10 cellular contexts compared by ENCODE assay signal in genomic region chr14:100586153-100586519, GRCh38. TPM values are rescaled to one million over a fixed set of nuclear protein-coding genes. Genes with fewer than 3 reads are reported as not detected.
DNase-seq lines count a peak whose midpoint lies in the region; ATAC-seq, FAIRE-seq and TF ChIP-seq lines count a peak whose summit lies in the region.
"Had no signal": no experiment of that assay in that cellular context is flagged by ENCODE, and none has a peak within 500 bp of the region (broad histone marks: within the 10 kb centered on the region; RNA-seq: fewer than 3 reads in every experiment).

No MANE protein-coding gene starts in this region.

- TF ChIP-seq RAD21 in HepG2 (CRISPR knock-in tag; IDR thresholded peaks at IDR 0.05) = no peak

- peak overlapping the region; percentile 42 for H3K27ac Mint-ChIP-seq in activated naive CD4-positive, alpha-beta T cell treated with anti-CD3 and anti-CD28 coated beads for 36 hours
- H3K27ac Mint-ChIP-seq in type B pancreatic cell = no peak overlapping the region
- H3K27ac Mint-ChIP-seq: activated B cell treated with CpG ODN at 0.5 μM for 24 hours had no signal

- H3K4me2 ChIP-seq in mammary epithelial cell (ENCODE audit: insufficient read depth, low read depth, low read length) = peak overlapping the region; percentile 83
- H3K4me2 ChIP-seq in HepG2 (ENCODE audit: low read depth, low read length) = peak overlapping the region; percentile 18; the same call in 1 of the 2 replicates

- peak overlapping the region; percentile 76 for H3K4me3 Mint-ChIP-seq in activated naive CD4-positive, alpha-beta T cell treated with anti-CD3 and anti-CD28 coated beads for 36 hours
- H3K4me3 Mint-ChIP-seq in type B pancreatic cell = peak overlapping the region; percentile 73
- H3K4me3 Mint-ChIP-seq: activated B cell treated with CpG ODN at 0.5 μM for 24 hours had no signal

- H3K27me3 ChIP-seq in mammary epithelial cell (ENCODE audit: insufficient read depth, low read length) = no peaks in the 10 kb centered on the region
- peaks cover 5 to 73% of the 10 kb centered on the region in 2 experiments for H3K27me3 ChIP-seq in HepG2 (ENCODE audit: control insufficient read depth in 1 of 2, insufficient read depth in 2 of 2, low read length in 2 of 2)

- H3K4me1 Mint-ChIP-seq in activated naive CD4-positive, alpha-beta T cell treated with anti-CD3 and anti-CD28 coated beads for 36 hours (ENCODE audit: low read depth) = no peaks in the 10 kb centered on the region
- H3K4me1 Mint-ChIP-seq in type B pancreatic cell (ENCODE audit: unreplicated experiment) = no peaks in the 10 kb centered on the region
- H3K4me1 Mint-ChIP-seq: activated B cell treated with CpG ODN at 0.5 μM for 24 hours had no signal

- H3K9ac ChIP-seq in mammary epithelial cell (ENCODE audit: insufficient read depth, low read length) (peak overlapping the region; percentile 0), HepG2 (ENCODE audit: insufficient read depth, low read depth, low read length) (no peak overlapping the region)

- dilution Hi-C loops in mammary epithelial cell (cut with HindIII; ENCODE audit: low sequenced_read_pairs) = no loop called here

- BruUV-seq in mammary epithelial cell (replicated peaks; lab: Mats Ljungman, UMichigan) (no TSS peak), HepG2 (replicated peaks; lab: Mats Ljungman, UMichigan) (no TSS peak)

- H3K9me3 ChIP-seq in mammary epithelial cell (replicated peaks; ENCODE audit: insufficient read depth, low read length) = no peaks in the 10 kb centered on the region
- no peaks in the 10 kb centered on the region for H3K9me3 ChIP-seq in HepG2 (ENCODE audit: low read length)

- CTCF ChIA-PET in activated naive CD4-positive, alpha-beta T cell treated with anti-CD3 and anti-CD28 coated beads for 36 hours (lab: Charles Lee) = no interaction called here
- CTCF ChIA-PET in mammary epithelial cell (lab: Charles Lee; ENCODE audit: low non-redundant PET) (no interaction called here), HepG2 (lab: Yijun Ruan, JAX; ENCODE audit: low intra/inter-chr PET ratio, low total read pairs) (no interaction called here)

- no peaks in the 10 kb centered on the region for H3K79me2 ChIP-seq in mammary epithelial cell (ENCODE audit: insufficient read depth, low read length)
- H3K79me2 ChIP-seq in HepG2 (ENCODE audit: insufficient read depth, low read length) = no peaks in the 10 kb centered on the region

- 0% methylated on average over 1 of the region's 16 CpGs for WGBS in mammary epithelial cell (ENCODE audit: low coverage, missing lambda C conversion rate)
- WGBS in HepG2 (ENCODE audit: low lambda C conversion rate) = no CpG with 5 or more reads among the region's 16 CpGs

- H3K27me3 Mint-ChIP-seq in activated naive CD4-positive, alpha-beta T cell treated with anti-CD3 and anti-CD28 coated beads for 36 hours (ENCODE audit: low read depth) = peaks cover 16% of the 10 kb centered on the region
- peaks cover 58% of the 10 kb centered on the region for H3K27me3 Mint-ChIP-seq in type B pancreatic cell

- in situ Hi-C loops in mammary epithelial cell (cut with MboI; ENCODE audit: low sequenced_read_pairs in 2 of 2) (no loop called here), HepG2 (cut with HindIII; ENCODE audit: extremely low pct_ligation_motif_present, low pct_unique_long_range_greater_than_20kb) (no loop called here)

- H3K36me3 Mint-ChIP-seq in activated naive CD4-positive, alpha-beta T cell treated with anti-CD3 and anti-CD28 coated beads for 36 hours (ENCODE audit: low read depth) = no peaks in the 10 kb centered on the region
- H3K36me3 Mint-ChIP-seq in type B pancreatic cell = no peaks in the 10 kb centered on the region

- no peak overlapping the region for H3K27ac ChIP-seq in mammary epithelial cell (ENCODE audit: insufficient read depth, low read depth, low read length)
- H3K27ac ChIP-seq in HepG2 (ENCODE audit: extremely low read length, insufficient read depth, low read length) = no peak overlapping the region

- ATAC-seq in HepG2 = no peak; the same call in 2 of the 3 replicates
- no peak for ATAC-seq in GM19397 (IDR thresholded peaks at IDR 0.05; ENCODE audit: unreplicated experiment)
- no peak for ATAC-seq in HG02571 (IDR thresholded peaks at IDR 0.05; ENCODE audit: unreplicated experiment)

- TF ChIP-seq POLR2A in HepG2 (IDR thresholded peaks at IDR 0.05; ENCODE audit: insufficient read depth in 1 of 2, low read depth in 2 of 2, low read length in 2 of 2) = no peak

- TF ChIP-seq EP300 in HepG2 (IDR thresholded peaks at IDR 0.05; ENCODE audit: low read depth in 2 of 2, low read length in 2 of 2) (no peak), HepG2 (CRISPR knock-in tag; IDR thresholded peaks at IDR 0.05; ENCODE audit: borderline replicate concordance) (no peak)

- no peak for FAIRE-seq in HepG2 (lab: Jason Lieb, UNC)

- no peaks in the 10 kb centered on the region for H3K9me3 Mint-ChIP-seq in activated naive CD4-positive, alpha-beta T cell treated with anti-CD3 and anti-CD28 coated beads for 36 hours
- no peaks in the 10 kb centered on the region for H3K9me3 Mint-ChIP-seq in type B pancreatic cell
- H3K9me3 Mint-ChIP-seq: activated B cell treated with CpG ODN at 0.5 μM for 24 hours had no signal

- no peak for DNase-seq in activated naive CD4-positive, alpha-beta T cell treated with anti-CD3 and anti-CD28 coated beads for 36 hours
- no peak for DNase-seq in activated naive CD4-positive, alpha-beta T cell (lab: John Stamatoyannopoulos, UW)
- DNase-seq in mammary epithelial cell (no peak), HepG2 (ENCODE audit: low spot score) (no peak), type B pancreatic cell (ENCODE audit: extremely low spot score, unreplicated experiment) (no peak), NCI-H345 treated with DMSO at 0.1 percent for 48 hours (lab: John Stamatoyannopoulos, UW; ENCODE audit: unreplicated experiment) (no peak)
- DNase-seq: activated B cell treated with CpG ODN at 0.5 μM for 24 hours had no signal

- H2AFZ ChIP-seq in mammary epithelial cell (ENCODE audit: low read depth, low read length) (peak overlapping the region; percentile 83), HepG2 (ENCODE audit: low read length) (no peak overlapping the region)

- H3K36me3 ChIP-seq in mammary epithelial cell (ENCODE audit: insufficient read depth, low read length) (no peaks in the 10 kb centered on the region), HepG2 (replicated peaks in 1 of 2; ENCODE audit: control insufficient read depth in 1 of 2, insufficient read depth in 2 of 2, low read length in 2 of 2) (no peaks in the 10 kb centered on the region)

- peaks cover 9% of the 10 kb centered on the region for H3K4me1 ChIP-seq in mammary epithelial cell (ENCODE audit: insufficient read depth, low read length)
- H3K4me1 ChIP-seq in HepG2 (ENCODE audit: insufficient read depth, low read length) = no peaks in the 10 kb centered on the region

- no peaks in the 10 kb centered on the region for H4K20me1 ChIP-seq in mammary epithelial cell (ENCODE audit: insufficient read depth, low read length)
- peaks cover 3% of the 10 kb centered on the region; the same call in 1 of the 2 replicates for H4K20me1 ChIP-seq in HepG2 (ENCODE audit: insufficient read depth, low read length)

- H3K4me3 ChIP-seq in mammary epithelial cell (replicated peaks in 1 of 3; ENCODE audit: insufficient read depth in 1 of 3, low read depth in 2 of 3, low read length in 3 of 3) (peak overlapping the region; percentile 48 to 65 (median 60)), HepG2 (replicated peaks in 1 of 3; ENCODE audit: insufficient read depth in 1 of 3, low read depth in 2 of 3, low read length in 3 of 3) (no peak overlapping the region)

- intact Hi-C loops in activated naive CD4-positive, alpha-beta T cell treated with anti-CD3 and anti-CD28 coated beads for 36 hours (cut with micrococcal nuclease) = loop anchor here (5.0 kb wide), 1 partner anchor 39 kb away; no protein-coding TSS in a partner anchor
- intact Hi-C loops in mammary epithelial cell (cut with micrococcal nuclease) = loop anchor here (2.0 kb wide), 1 partner anchor 53 kb away; no protein-coding TSS in a partner anchor
- intact Hi-C loops in HepG2 (cut with micrococcal nuclease; ENCODE audit: unreplicated experiment) = no loop called here

- TF ChIP-seq CTCF in mammary epithelial cell (conservative IDR thresholded peaks at IDR 0.05 in 1 of 2, IDR thresholded peaks at IDR 0.05 in 1 of 2; ENCODE audit: extremely low read depth in 1 of 2, insufficient read depth in 1 of 2, low read depth in 1 of 2, low read length in 2 of 2) (no peak), HepG2 (CRISPR knock-in tag; IDR thresholded peaks at IDR 0.05) (no peak), type B pancreatic cell (conservative IDR thresholded peaks at IDR 0.05) (no peak)

- POLR2A ChIA-PET in HepG2 (lab: Yijun Ruan, JAX) = no interaction called here

RNA-seq across cellular contexts. Expression of gene BEGAIN, which starts 1.1 kb away (rescaled TPM):
- 1 to 10 TPM; 5.0 to 5.6 TPM for total RNA-seq in activated naive CD4-positive, alpha-beta T cell treated with anti-CD3 and anti-CD28 coated beads for 36 hours
- 1 to 10 TPM; 3.7 to 6.8 TPM for total RNA-seq in mammary epithelial cell
- 1.7 TPM for polyA plus RNA-seq in mammary epithelial cell
- not detected for polyA minus RNA-seq in mammary epithelial cell
- not detected in 2 replicates for total RNA-seq in HepG2 (2016; rRNA removed; fragmentation: Illumina TruSeq; extraction: Trizol)
- total RNA-seq in HepG2 (2016; cell fraction: cytosol; rRNA removed; fragmentation: Illumina TruSeq; extraction: Trizol; ENCODE audit: low read depth) = not detected in 2 replicates
- not detected in 2 replicates for total RNA-seq in HepG2 (2016; cell fraction: insoluble cytoplasmic fraction; rRNA removed; fragmentation: Illumina TruSeq; extraction: Trizol)
- not detected in 2 replicates for total RNA-seq in HepG2 (2016; cell fraction: membrane; rRNA removed; fragmentation: Illumina TruSeq; extraction: Trizol)
- total RNA-seq in HepG2 (2016; cell fraction: nucleus; rRNA removed; fragmentation: Illumina TruSeq; extraction: Trizol) = not detected in 2 replicates
- not detected in 2 replicates for polyA plus RNA-seq in HepG2 (2011; rRNA removed)
- not detected in 2 replicates for polyA plus RNA-seq in HepG2 (2011; cell fraction: cytosol; rRNA removed)
- polyA plus RNA-seq in HepG2 (2011; cell fraction: nucleus; rRNA removed) = not detected in 2 replicates
- not detected in 2 replicates for polyA plus RNA-seq in HepG2 (2012)
- polyA plus RNA-seq in HepG2 (2016; cell fraction: cytosol; fragmentation: Illumina TruSeq; extraction: Trizol; ENCODE audit: low read depth) = not detected in 2 replicates
- polyA plus RNA-seq in HepG2 (2016; cell fraction: insoluble cytoplasmic fraction; fragmentation: Illumina TruSeq; extraction: Trizol; ENCODE audit: low read depth) = not detected in 2 replicates
- polyA plus RNA-seq in HepG2 (2016; cell fraction: membrane; fragmentation: Illumina TruSeq; extraction: Trizol; ENCODE audit: low read depth) = not detected in 2 replicates
- not detected in 2 replicates for polyA plus RNA-seq in HepG2 (2016; cell fraction: nucleus; fragmentation: Illumina TruSeq; extraction: Trizol; ENCODE audit: insufficient read depth, low read depth)
- polyA minus RNA-seq in HepG2 (2011; rRNA and poly(A)+ RNA removed; ENCODE audit: low replicate concordance) = 39.7 TPM in 1 of 2 replicates, not detected in the other
- 0.20 TPM in 1 of 2 replicates, not detected in the other for polyA minus RNA-seq in HepG2 (2011; cell fraction: cytosol; rRNA and poly(A)+ RNA removed)
- 0.26 TPM in 1 of 2 replicates, not detected in the other for polyA minus RNA-seq in HepG2 (2011; cell fraction: nucleus; rRNA and poly(A)+ RNA removed)
- 1.9 and 3.0 TPM in 2 replicates for total RNA-seq in type B pancreatic cell (ENCODE audit: low replicate concordance)
- total RNA-seq: activated B cell treated with CpG ODN at 0.5 μM for 24 hours, glomerular endothelial cell had no signal

Comparison
In these comparisons a context has a peak if more than half of its experiments do, and no peak if none do; other contexts are left out.
1. H3K4me3 ChIP-seq: peak in mammary epithelial cell (3 of 3); none in HepG2 (0 of 3).